ENCODE assay signal across 8 cellular contexts in genomic region chr15:85379403-85380131, GRCh38. TPM values are rescaled to one million over a fixed set of nuclear protein-coding genes. Genes with fewer than 3 reads are reported as not detected.
DNase-seq lines count a peak whose midpoint lies in the region; ATAC-seq and TF ChIP-seq lines count a peak whose summit lies in the region.

No MANE protein-coding gene starts in this region.

- peak overlapping the region; percentile 30 to 96 (median 94) for H3K27ac ChIP-seq in heart right ventricle

- no peak for TF ChIP-seq CTCF in heart right ventricle (IDR thresholded peaks at IDR 0.05)
- no peak for TF ChIP-seq CTCF in endothelial cell (IDR thresholded peaks at IDR 0.05; ENCODE audit: unreplicated experiment)

- H3K36me3 Mint-ChIP-seq in endothelial cell (ENCODE audit: low read depth, unreplicated experiment) = no peaks in the 10 kb centered on the region

- H3K4me3 ChIP-seq in heart right ventricle = peak overlapping the region; percentile 8 to 97 (median 92)
- peak overlapping the region; percentile 62 for H3K4me3 ChIP-seq in neuron (ENCODE audit: low read length)

- intact Hi-C loops in heart right ventricle (cut with DNase I) = loop anchor here in 5 of 10 donors (2.0 to 10.0 kb wide), 4 partner anchors 42 to 95 kb away; no protein-coding TSS in a partner anchor
- intact Hi-C loops in left cardiac atrium (cut with DNase I) = loop anchor here (5.0 to 10.0 kb wide), 3 partner anchors 42 to 95 kb away; no protein-coding TSS in a partner anchor

- no peaks in the 10 kb centered on the region for H3K27me3 ChIP-seq in heart right ventricle
- no peaks in the 10 kb centered on the region for H3K27me3 ChIP-seq in neuron (ENCODE audit: insufficient read depth, low read length)

- peaks cover 37% of the 10 kb centered on the region for H3K4me1 Mint-ChIP-seq in endothelial cell (ENCODE audit: unreplicated experiment)

- H3K4me3 Mint-ChIP-seq in endothelial cell (ENCODE audit: unreplicated experiment) = peak overlapping the region; percentile 94

- H2AFZ ChIP-seq in neuron (ENCODE audit: low read depth, low read length) = peak overlapping the region; percentile 51

- peaks cover 5% of the 10 kb centered on the region for H3K27me3 Mint-ChIP-seq in endothelial cell (ENCODE audit: unreplicated experiment)

- no peak for DNase-seq in heart right ventricle
- DNase-seq in left cardiac atrium = no peak
- DNase-seq in activated CD4-positive, alpha-beta T cell treated with anti-CD3 and anti-CD28 coated beads for 48 hours = peak; percentile 44
- peak; percentile 10 for DNase-seq in endothelial cell (ENCODE audit: low spot score)
- DNase-seq in H4 (ENCODE audit: low spot score) = no peak
- no peak for DNase-seq in iPS-NIHi11 (ENCODE audit: low spot score)
- DNase-seq in NCI-H2029 (lab: John Stamatoyannopoulos, UW) = no peak

- peak overlapping the region; percentile 94 for H3K27ac Mint-ChIP-seq in endothelial cell (ENCODE audit: unreplicated experiment)

- ATAC-seq in heart right ventricle = no peak
- no peak for ATAC-seq in left cardiac atrium

- H3K9me3 ChIP-seq in heart right ventricle (no peaks in the 10 kb centered on the region), neuron (ENCODE audit: low read length) (no peaks in the 10 kb centered on the region)

- H3K9me3 Mint-ChIP-seq in endothelial cell (ENCODE audit: unreplicated experiment) = no peaks in the 10 kb centered on the region

- H3K36me3 ChIP-seq in heart right ventricle = peaks cover 0 to 24% (median 0%) of the 10 kb centered on the region in 9 donors
- no peaks in the 10 kb centered on the region for H3K36me3 ChIP-seq in neuron (ENCODE audit: insufficient read depth, low read length)

- 10 to 13% methylated on average over 19 of the region's 19 CpGs for WGBS in heart right ventricle, 2 donors

- H3K4me1 ChIP-seq in heart right ventricle (peaks cover 0 to 41% (median 24%) of the 10 kb centered on the region in 9 donors), neuron (ENCODE audit: insufficient read depth, low read length) (peaks cover 12% of the 10 kb centered on the region)

RNA-seq across cellular contexts. Expression of gene AKAP13, which starts 0.8 kb away (rescaled TPM):
- total RNA-seq in heart right ventricle (100 to 1,000 TPM; 325 to 645 (median 537) TPM), left cardiac atrium (100 to 1,000 TPM; 217 to 302 TPM), endothelial cell (ENCODE audit: unreplicated experiment) (249 TPM)
- 100 to 1,000 TPM in 1 of 2 donors, 10 to 100 TPM in 1; 89.3 to 143 TPM for polyA plus RNA-seq in heart right ventricle
- total RNA-seq in H4 (2014; rRNA removed; shearing (Covaris generic)) = 13.8 and 16.6 TPM in 2 replicates

Comparison
In these comparisons a context has a peak if more than half of its experiments do, and no peak if none do; other contexts are left out.
1. DNase-seq: peak in activated CD4-positive, alpha-beta T cell treated with anti-CD3 and anti-CD28 coated beads for 48 hours (single experiment) and endothelial cell (single experiment); none in heart right ventricle (0 of 2), left cardiac atrium (single experiment), H4 (single experiment), iPS-NIHi11 (single experiment) and NCI-H2029 (single experiment).
2. RNA of gene AKAP13, which starts 0.8 kb away (total RNA-seq): 325 to 645 TPM in heart right ventricle, 217 to 302 TPM in left cardiac atrium and 249 TPM in endothelial cell (single experiment); 13.8 to 16.6 TPM in H4; every median in the first group is over 10 times any median in the second.